17 cellular contexts compared by ENCODE assay signal in genomic region chr22:40190501-40190900, GRCh38. TPM values are rescaled to one million over a fixed set of nuclear protein-coding genes. Genes with fewer than 3 reads are reported as not detected.
DNase-seq lines count a peak whose midpoint lies in the region; ATAC-seq and TF ChIP-seq lines count a peak whose summit lies in the region.
"Had no signal": no experiment of that assay in that cellular context is flagged by ENCODE, and none has a peak within 500 bp of the region (broad histone marks: within the 10 kb centered on the region; RNA-seq: fewer than 3 reads in every experiment).

No MANE protein-coding gene starts in this region.

- H3K27ac ChIP-seq in muscle layer of colon (ENCODE audit: low read depth, low read length) (peak overlapping the region; percentile 56), WERI-Rb-1 (no peak overlapping the region)

- H3K9ac ChIP-seq in muscle layer of colon (ENCODE audit: low read length) = no peak overlapping the region

- no peak overlapping the region for H3K4me3 Mint-ChIP-seq in natural killer cell
- H3K4me3 Mint-ChIP-seq in natural killer cell treated with Interleukin-12 subunit alpha and Interleukin-12 subunit beta and Interleukin-15 and Interleukin-18, amount 100 ng/mL, for 72 hours = no peak overlapping the region
- H3K4me3 Mint-ChIP-seq in dendritic cell treated with granulocyte-macrophage colony-stimulating factor and Interleukin-4, amounts not matched to agents 40 ng/mL and 50 ng/mL, for 4 days = no peak overlapping the region
- H3K4me3 Mint-ChIP-seq in activated CD4-positive, alpha-beta T cell treated with anti-CD3 and anti-CD28 coated beads, Interleukin-2, amount 10 ng/mL, durations not matched to agents 24 days and 14 days = no peak overlapping the region
- H3K4me3 Mint-ChIP-seq: activated CD4-positive, alpha-beta memory T cell treated with anti-CD3 and anti-CD28 coated beads, Interleukin-2, amount 10 ng/mL, durations not matched to agents 7 days and 5 days; neural crest cell had no signal

- peaks cover 63 to 65% of the 10 kb centered on the region in 2 donors for H3K4me1 Mint-ChIP-seq in natural killer cell
- peaks cover 32 to 38% of the 10 kb centered on the region in 2 donors for H3K4me1 Mint-ChIP-seq in natural killer cell treated with Interleukin-12 subunit alpha and Interleukin-12 subunit beta and Interleukin-15 and Interleukin-18, amount 100 ng/mL, for 72 hours (ENCODE audit: low read depth in 2 of 2)
- peaks cover 46% of the 10 kb centered on the region for H3K4me1 Mint-ChIP-seq in dendritic cell treated with granulocyte-macrophage colony-stimulating factor and Interleukin-4, amounts not matched to agents 40 ng/mL and 50 ng/mL, for 4 days (ENCODE audit: low read depth)
- H3K4me1 Mint-ChIP-seq in activated CD4-positive, alpha-beta T cell treated with anti-CD3 and anti-CD28 coated beads, Interleukin-2, amount 10 ng/mL, durations not matched to agents 24 days and 14 days = peaks cover 36% of the 10 kb centered on the region

- no peaks in the 10 kb centered on the region for H3K36me3 ChIP-seq in muscle layer of colon (ENCODE audit: insufficient read depth, low read length)
- H3K36me3 ChIP-seq in WERI-Rb-1 = no peaks in the 10 kb centered on the region

- intact Hi-C loops in natural killer cell (cut with micrococcal nuclease) = no loop called here
- intact Hi-C loops in dendritic cell treated with granulocyte-macrophage colony-stimulating factor and Interleukin-4, amounts not matched to agents 40 ng/mL and 50 ng/mL, for 4 days (cut with micrococcal nuclease) = loop anchor here (2.0 kb wide), 1 partner anchor 14 kb away; the partner anchor contains the start of gene TNRC6B
- intact Hi-C loops in activated CD4-positive, alpha-beta T cell treated with anti-CD3 and anti-CD28 coated beads, Interleukin-2, amount 10 ng/mL, durations not matched to agents 24 days and 14 days (cut with micrococcal nuclease) = no loop called here

- H3K4me3 ChIP-seq in muscle layer of colon (ENCODE audit: low read depth in 1 of 2, low read length in 2 of 2) (no peak overlapping the region), WERI-Rb-1 (ENCODE audit: low read depth, low read length) (no peak overlapping the region)
- H3K4me3 ChIP-seq: smooth muscle cell had no signal

- H3K27me3 ChIP-seq in muscle layer of colon (ENCODE audit: control insufficient read depth in 1 of 2, insufficient read depth in 2 of 2, low read length in 2 of 2) (no peaks in the 10 kb centered on the region), WERI-Rb-1 (ENCODE audit: insufficient read depth, low read depth, severe bottlenecking) (no peaks in the 10 kb centered on the region)

- H3K27ac Mint-ChIP-seq in natural killer cell = peak overlapping the region; percentile 35 to 63
- H3K27ac Mint-ChIP-seq in natural killer cell treated with Interleukin-12 subunit alpha and Interleukin-12 subunit beta and Interleukin-15 and Interleukin-18, amount 100 ng/mL, for 72 hours = peak overlapping the region in 1 of 2 donors; percentile 34
- peak overlapping the region; percentile 13 for H3K27ac Mint-ChIP-seq in dendritic cell treated with granulocyte-macrophage colony-stimulating factor and Interleukin-4, amounts not matched to agents 40 ng/mL and 50 ng/mL, for 4 days
- H3K27ac Mint-ChIP-seq in activated CD4-positive, alpha-beta T cell treated with anti-CD3 and anti-CD28 coated beads, Interleukin-2, amount 10 ng/mL, durations not matched to agents 24 days and 14 days = no peak overlapping the region
- H3K27ac Mint-ChIP-seq: activated CD4-positive, alpha-beta memory T cell treated with anti-CD3 and anti-CD28 coated beads, Interleukin-2, amount 10 ng/mL, durations not matched to agents 7 days and 5 days had no signal

- peaks cover 72% of the 10 kb centered on the region for H3K4me1 ChIP-seq in muscle layer of colon (ENCODE audit: insufficient read depth, low read length)

- no peaks in the 10 kb centered on the region for H3K27me3 Mint-ChIP-seq in natural killer cell (ENCODE audit: low read depth in 2 of 2)
- no peaks in the 10 kb centered on the region for H3K27me3 Mint-ChIP-seq in natural killer cell treated with Interleukin-12 subunit alpha and Interleukin-12 subunit beta and Interleukin-15 and Interleukin-18, amount 100 ng/mL, for 72 hours
- no peaks in the 10 kb centered on the region for H3K27me3 Mint-ChIP-seq in dendritic cell treated with granulocyte-macrophage colony-stimulating factor and Interleukin-4, amounts not matched to agents 40 ng/mL and 50 ng/mL, for 4 days
- H3K27me3 Mint-ChIP-seq in activated CD4-positive, alpha-beta T cell treated with anti-CD3 and anti-CD28 coated beads, Interleukin-2, amount 10 ng/mL, durations not matched to agents 24 days and 14 days = no peaks in the 10 kb centered on the region
- H3K27me3 Mint-ChIP-seq: activated CD4-positive, alpha-beta memory T cell treated with anti-CD3 and anti-CD28 coated beads, Interleukin-2, amount 10 ng/mL, durations not matched to agents 7 days and 5 days had no signal

- no peaks in the 10 kb centered on the region for H3K9me3 Mint-ChIP-seq in natural killer cell
- H3K9me3 Mint-ChIP-seq in natural killer cell treated with Interleukin-12 subunit alpha and Interleukin-12 subunit beta and Interleukin-15 and Interleukin-18, amount 100 ng/mL, for 72 hours = no peaks in the 10 kb centered on the region
- H3K9me3 Mint-ChIP-seq in dendritic cell treated with granulocyte-macrophage colony-stimulating factor and Interleukin-4, amounts not matched to agents 40 ng/mL and 50 ng/mL, for 4 days = no peaks in the 10 kb centered on the region
- no peaks in the 10 kb centered on the region for H3K9me3 Mint-ChIP-seq in activated CD4-positive, alpha-beta T cell treated with anti-CD3 and anti-CD28 coated beads, Interleukin-2, amount 10 ng/mL, durations not matched to agents 24 days and 14 days
- H3K9me3 Mint-ChIP-seq: activated CD4-positive, alpha-beta memory T cell treated with anti-CD3 and anti-CD28 coated beads, Interleukin-2, amount 10 ng/mL, durations not matched to agents 7 days and 5 days; neural crest cell had no signal

- H3K9me3 ChIP-seq in muscle layer of colon (ENCODE audit: low read length) (no peaks in the 10 kb centered on the region), WERI-Rb-1 (ENCODE audit: severe bottlenecking) (no peaks in the 10 kb centered on the region)

- H3K36me3 Mint-ChIP-seq in natural killer cell = no peaks in the 10 kb centered on the region
- no peaks in the 10 kb centered on the region for H3K36me3 Mint-ChIP-seq in natural killer cell treated with Interleukin-12 subunit alpha and Interleukin-12 subunit beta and Interleukin-15 and Interleukin-18, amount 100 ng/mL, for 72 hours
- H3K36me3 Mint-ChIP-seq in dendritic cell treated with granulocyte-macrophage colony-stimulating factor and Interleukin-4, amounts not matched to agents 40 ng/mL and 50 ng/mL, for 4 days (ENCODE audit: low read depth) = peaks cover 29% of the 10 kb centered on the region
- H3K36me3 Mint-ChIP-seq in activated CD4-positive, alpha-beta T cell treated with anti-CD3 and anti-CD28 coated beads, Interleukin-2, amount 10 ng/mL, durations not matched to agents 24 days and 14 days (ENCODE audit: low read depth) = peaks cover 11% of the 10 kb centered on the region

- no peak for TF ChIP-seq CTCF in natural killer cell (IDR thresholded peaks at IDR 0.05)
- TF ChIP-seq CTCF in WERI-Rb-1 (IDR thresholded peaks at IDR 0.05; ENCODE audit: low read depth, low read length) = no peak

- ATAC-seq in natural killer cell = no peak
- no peak for ATAC-seq in natural killer cell treated with Interleukin-12 subunit alpha and Interleukin-12 subunit beta and Interleukin-15 and Interleukin-18, amount 100 ng/mL, for 72 hours
- no peak for ATAC-seq in HG03521 (IDR thresholded peaks at IDR 0.05; ENCODE audit: unreplicated experiment)

- no peak for DNase-seq in natural killer cell
- DNase-seq in natural killer cell treated with Interleukin-12 subunit alpha and Interleukin-12 subunit beta and Interleukin-15 and Interleukin-18, amount 100 ng/mL, for 72 hours (ENCODE audit: low spot score) = no peak
- DNase-seq in stimulated activated CD4-positive, alpha-beta T cell treated with anti-CD3 and anti-CD28 coated beads, Interleukin-4, amount 100 ng/mL, for 4 hours = no peak
- DNase-seq in WERI-Rb-1 = no peak
- DNase-seq in activated CD4-positive, alpha-beta T cell treated with anti-CD3 and anti-CD28 coated beads, Interleukin-2, amount 10 ng/mL, durations not matched to agents 24 days and 14 days = no peak
- DNase-seq: activated CD4-positive, alpha-beta memory T cell treated with anti-CD3 and anti-CD28 coated beads, Interleukin-2, amount 10 ng/mL, durations not matched to agents 7 days and 5 days; activated effector memory CD4-positive, alpha-beta T cell treated with anti-CD3 and anti-CD28 coated beads, Interleukin-2, amount 50 U/mL, for 16 hours; DMS53; NCI-H2081 treated with DMSO at 0.1 percent for 48 hours; RPMI8226; substantia nigra; T-helper 2 cell had no signal

RNA-seq across cellular contexts. Expression of gene TNRC6B, which starts 12.8 kb away (rescaled TPM):
- total RNA-seq in natural killer cell = 100 to 1,000 TPM; 112 to 141 (median 138) TPM
- total RNA-seq in natural killer cell treated with Interleukin-12 subunit alpha and Interleukin-12 subunit beta and Interleukin-15 and Interleukin-18, amount 100 ng/mL, for 72 hours = 10 to 100 TPM; 43.6 to 52.7 TPM
- 27.3 and 31.3 TPM in 2 replicates for total RNA-seq in activated CD4-positive, alpha-beta T cell treated with anti-CD3 and anti-CD28 coated beads, Interleukin-2, amount 10 ng/mL, durations not matched to agents 24 days and 14 days
